Comparison of ENCODE assay signal across 8 cellular contexts in genomic region chr3:100087203-100087602, GRCh38. TPM values are rescaled to one million over a fixed set of nuclear protein-coding genes. Genes with fewer than 3 reads are reported as not detected.
DNase-seq lines count a peak whose midpoint lies in the region; ATAC-seq, FAIRE-seq and TF ChIP-seq lines count a peak whose summit lies in the region.

No MANE protein-coding gene starts in this region.

- H3K27me3 Mint-ChIP-seq in T-helper 1 cell treated with Interleukin-12 subunit alpha and Interleukin-12 subunit beta and Interleukin-4 antibody, amounts not matched to agents 30 μg/mL and 1 μg/mL, for 36 hours (ENCODE audit: low read depth): peaks cover 4% of the 10 kb centered on the region
- peaks cover 0 to 2% of the 10 kb centered on the region in 2 donors for H3K27me3 Mint-ChIP-seq in natural killer cell (ENCODE audit: low read depth in 2 of 2)

- H3K4me3 ChIP-seq in small intestine (ENCODE audit: low read depth in 1 of 2, low read length in 2 of 2): no peak overlapping the region

- intact Hi-C loops in natural killer cell (cut with micrococcal nuclease): no loop called here

- DNase-seq in natural killer cell (no peak), NCI-H1105 (lab: John Stamatoyannopoulos, UW) (no peak), germinal center (ENCODE audit: low spot score) (no peak), NCI-H526 (lab: John Stamatoyannopoulos, UW) (no peak), small intestine (no peak)

- no peaks in the 10 kb centered on the region for H3K27me3 ChIP-seq in small intestine (ENCODE audit: control insufficient read depth in 2 of 2, insufficient read depth in 2 of 2, low read length in 2 of 2)

- H3K4me3 Mint-ChIP-seq in T-helper 1 cell treated with Interleukin-12 subunit alpha and Interleukin-12 subunit beta and Interleukin-4 antibody, amounts not matched to agents 30 μg/mL and 1 μg/mL, for 36 hours: no peak overlapping the region
- H3K4me3 Mint-ChIP-seq in natural killer cell: no peak overlapping the region

- no peak overlapping the region for H3K27ac ChIP-seq in small intestine (ENCODE audit: low read depth in 1 of 2, low read length in 1 of 2)

- ATAC-seq in GM18867 (IDR thresholded peaks at IDR 0.05; ENCODE audit: unreplicated experiment) (peak; percentile 94), HG02623 (IDR thresholded peaks at IDR 0.05; ENCODE audit: unreplicated experiment) (peak; percentile 87), natural killer cell (peak; percentile 20 to 39 (median 34))

- no peaks in the 10 kb centered on the region for H3K9me3 Mint-ChIP-seq in T-helper 1 cell treated with Interleukin-12 subunit alpha and Interleukin-12 subunit beta and Interleukin-4 antibody, amounts not matched to agents 30 μg/mL and 1 μg/mL, for 36 hours
- no peaks in the 10 kb centered on the region for H3K9me3 Mint-ChIP-seq in natural killer cell

- no peaks in the 10 kb centered on the region for H3K9me3 ChIP-seq in small intestine (ENCODE audit: control insufficient read depth, low read depth)

- no peak for FAIRE-seq in small intestine (lab: Jason Lieb, UNC)

- TF ChIP-seq CTCF in natural killer cell (IDR thresholded peaks at IDR 0.05): no peak

- peak overlapping the region; percentile 49 for H3K27ac Mint-ChIP-seq in T-helper 1 cell treated with Interleukin-12 subunit alpha and Interleukin-12 subunit beta and Interleukin-4 antibody, amounts not matched to agents 30 μg/mL and 1 μg/mL, for 36 hours
- H3K27ac Mint-ChIP-seq in natural killer cell: no peak overlapping the region

- peaks cover 36% of the 10 kb centered on the region for H3K4me1 Mint-ChIP-seq in T-helper 1 cell treated with Interleukin-12 subunit alpha and Interleukin-12 subunit beta and Interleukin-4 antibody, amounts not matched to agents 30 μg/mL and 1 μg/mL, for 36 hours (ENCODE audit: low read depth)
- peaks cover 12 to 14% of the 10 kb centered on the region in 2 donors for H3K4me1 Mint-ChIP-seq in natural killer cell

- H3K36me3 Mint-ChIP-seq in T-helper 1 cell treated with Interleukin-12 subunit alpha and Interleukin-12 subunit beta and Interleukin-4 antibody, amounts not matched to agents 30 μg/mL and 1 μg/mL, for 36 hours (ENCODE audit: low read depth): peaks cover 5% of the 10 kb centered on the region
- no peaks in the 10 kb centered on the region for H3K36me3 Mint-ChIP-seq in natural killer cell

- H3K36me3 ChIP-seq in small intestine (ENCODE audit: control insufficient read depth in 2 of 2, insufficient read depth in 2 of 2, low read length in 2 of 2): no peaks in the 10 kb centered on the region

- no peaks in the 10 kb centered on the region for H3K4me1 ChIP-seq in small intestine (ENCODE audit: control insufficient read depth in 2 of 2, insufficient read depth in 1 of 2, low read depth in 1 of 2, low read length in 1 of 2)

RNA-seq across cellular contexts. Expression of gene FILIP1L, which starts 27.1 kb away (rescaled TPM):
- under 1 TPM in 1 of 3 donors, not detected in 2; 0.12 TPM for total RNA-seq in natural killer cell
- 10 to 100 TPM; 10.5 to 18.1 (median 17.6) TPM for polyA plus RNA-seq in small intestine

Comparison
In these comparisons a context has a peak if more than half of its experiments do, and no peak if none do; other contexts are left out.
1. ATAC-seq: peak in every context shown above with its lines; median percentile 94 in GM18867; 87 in HG02623; 34 in natural killer cell.